8 cellular contexts compared by ENCODE assay signal in the genomic region with DNA sequence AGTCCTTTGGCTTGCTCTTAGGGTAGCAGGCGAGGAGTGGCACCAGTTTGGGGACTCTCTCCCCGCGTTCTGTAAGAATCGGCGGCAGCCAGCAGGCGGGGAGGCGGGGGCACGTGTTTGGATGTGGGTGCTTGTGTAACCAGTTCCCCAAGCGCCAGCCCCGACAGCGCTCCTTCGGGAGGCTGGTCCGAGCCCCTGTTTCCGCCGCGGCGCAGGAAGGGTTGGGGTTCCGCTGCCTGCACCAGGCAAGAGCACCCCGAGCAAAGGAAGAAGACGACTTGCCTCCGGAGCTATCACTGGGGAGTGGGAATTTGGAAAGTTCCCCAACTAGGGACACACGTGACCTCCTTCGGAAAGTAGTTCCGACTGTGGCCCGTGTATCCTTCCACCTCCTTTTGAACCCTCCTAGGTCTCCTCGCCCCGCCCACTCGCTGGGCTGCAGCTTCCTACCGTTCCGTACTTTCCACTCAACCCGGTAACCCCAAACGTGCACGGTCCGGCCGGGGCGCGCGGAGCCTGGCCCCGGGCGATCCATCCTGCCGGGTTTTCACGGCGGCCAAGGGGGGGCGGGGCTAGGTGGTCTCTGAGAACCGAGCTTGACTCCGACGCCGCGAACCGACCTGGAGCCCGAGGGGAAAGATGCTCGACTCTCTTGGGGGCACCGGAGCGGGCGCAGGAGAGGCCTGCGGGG.
DNase-seq lines count a peak whose midpoint lies in the region; ATAC-seq and FAIRE-seq lines count a peak whose summit lies in the region.

No MANE protein-coding gene starts in this region.

- DNase-seq in GM18507 (ENCODE audit: extremely low spot score, insufficient read length, low read depth) (peak; percentile 75), NCI-H226 (peak; percentile 93), dedifferentiated amniotic fluid mesenchymal stem cell (ENCODE audit: extremely low spot score) (peak; percentile 92), left kidney (ENCODE audit: low read depth, low spot score) (peak; percentile 99)
- peak; percentile 93 for DNase-seq in activated CD4-positive, alpha-beta T cell treated with anti-CD3 and anti-CD28 coated beads, Interleukin-2, amount 50 U/mL, for 1 hour
- peak; percentile 88 to 89 for DNase-seq in stimulated activated CD4-positive, alpha-beta T cell treated with anti-CD3 and anti-CD28 coated beads, Interleukin-1b, Interleukin-23, amount 100 ng/mL, for 4 hours (ENCODE audit: low read depth in 2 of 2)

- ATAC-seq in HG02973 (IDR thresholded peaks at IDR 0.05; ENCODE audit: unreplicated experiment) = peak; percentile 41

- H3K36me3 ChIP-seq in ACC112 (ENCODE audit: insufficient read depth, low read length) = no peaks in the 10 kb centered on the region

- peaks cover 30% of the 10 kb centered on the region for H3K79me2 ChIP-seq in ACC112 (ENCODE audit: control insufficient read depth, insufficient read depth, low read length, unreplicated experiment)

- peak; percentile 94 for FAIRE-seq in GM18507 (lab: Jason Lieb, UNC)

- H3K27ac ChIP-seq in ACC112 (ENCODE audit: low read depth, low read length) = peak overlapping the region; percentile 71

- peak overlapping the region; percentile 89 for H2AFZ ChIP-seq in ACC112 (ENCODE audit: low read length, unreplicated experiment)

- no peaks in the 10 kb centered on the region for H3K27me3 ChIP-seq in ACC112 (ENCODE audit: insufficient read depth, low read length)

- H3K4me1 ChIP-seq in ACC112 (ENCODE audit: control insufficient read depth, insufficient read depth, low read length, unreplicated experiment) = no peaks in the 10 kb centered on the region

- H3K4me3 ChIP-seq in ACC112 (ENCODE audit: low read depth, low read length) = peak overlapping the region; percentile 83

Comparison
In these comparisons a context has a peak if more than half of its experiments do, and no peak if none do; other contexts are left out.
1. Peak in every context shown above with its lines: DNase-seq, ATAC-seq, H3K4me3 ChIP-seq and H3K27ac ChIP-seq.